ENCODE assay signal across 15 cellular contexts in the genomic region with DNA sequence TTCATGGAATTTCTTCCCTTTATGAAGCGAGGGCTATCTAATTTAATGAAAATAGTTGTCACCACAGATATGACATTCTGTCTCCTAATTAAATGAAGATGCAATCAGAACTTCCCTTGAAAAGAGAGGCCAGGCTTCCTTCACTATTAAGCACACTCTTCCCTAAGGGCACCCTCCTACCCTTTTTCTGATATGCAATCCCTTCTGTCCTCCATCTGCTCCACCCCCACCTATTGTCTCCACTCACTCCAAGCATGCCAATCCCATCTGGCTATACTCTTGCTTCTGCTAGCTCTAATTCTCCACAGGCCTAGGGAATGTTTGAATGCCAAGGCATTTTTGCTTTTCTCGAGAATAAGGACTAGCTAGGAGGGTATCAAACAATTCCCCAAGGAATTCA.
A peak's percentile ranks its signal among the peaks of the same experiment; 100 is the strongest.
DNase-seq lines count a peak whose midpoint lies in the region; ATAC-seq and TF ChIP-seq lines count a peak whose summit lies in the region.
"Had no signal": no experiment of that assay in that cellular context is flagged by ENCODE, and none has a peak within 500 bp of the region (broad histone marks: within the 10 kb centered on the region; RNA-seq: fewer than 3 reads in every experiment).

No MANE protein-coding gene starts in this region.

- H3K36me3 Mint-ChIP-seq in activated CD8-positive, alpha-beta T cell treated with anti-CD3 and anti-CD28 coated beads for 36 hours (ENCODE audit: low read depth): no peaks in the 10 kb centered on the region

- no peak for TF ChIP-seq CTCF in activated CD8-positive, alpha-beta T cell treated with anti-CD3 and anti-CD28 coated beads for 36 hours (IDR thresholded peaks at IDR 0.05)

- no peaks in the 10 kb centered on the region for H3K27me3 Mint-ChIP-seq in activated CD8-positive, alpha-beta T cell treated with anti-CD3 and anti-CD28 coated beads for 36 hours
- H3K27me3 Mint-ChIP-seq: activated CD4-positive, alpha-beta T cell treated with anti-CD3 and anti-CD28 coated beads, Interleukin-2, amount 10 ng/mL, durations not matched to agents 24 days and 14 days; T-helper 17 cell had no signal

- H3K4me1 Mint-ChIP-seq in activated CD8-positive, alpha-beta T cell treated with anti-CD3 and anti-CD28 coated beads for 36 hours (ENCODE audit: low read depth): peaks cover 3% of the 10 kb centered on the region

- no peak overlapping the region for H3K27ac Mint-ChIP-seq in activated CD8-positive, alpha-beta T cell treated with anti-CD3 and anti-CD28 coated beads for 36 hours
- H3K27ac Mint-ChIP-seq: activated CD4-positive, alpha-beta T cell treated with anti-CD3 and anti-CD28 coated beads, Interleukin-2, amount 10 ng/mL, durations not matched to agents 24 days and 14 days; T-helper 17 cell had no signal

- H3K9me3 Mint-ChIP-seq in activated CD8-positive, alpha-beta T cell treated with anti-CD3 and anti-CD28 coated beads for 36 hours: peaks cover 2% of the 10 kb centered on the region
- H3K9me3 Mint-ChIP-seq: activated CD4-positive, alpha-beta T cell treated with anti-CD3 and anti-CD28 coated beads, Interleukin-2, amount 10 ng/mL, durations not matched to agents 24 days and 14 days had no signal

- ATAC-seq in SK-N-SH treated with all-trans-retinoic acid at 6 μM for 48 hours: no peak; the same call in 2 of the 3 replicates
- no peak for ATAC-seq in sciatic nerve
- ATAC-seq in HG02870 (IDR thresholded peaks at IDR 0.05; ENCODE audit: unreplicated experiment): no peak
- ATAC-seq in activated CD8-positive, alpha-beta T cell treated with anti-CD3 and anti-CD28 coated beads for 36 hours: no peak
- ATAC-seq: T-helper 17 cell had no signal

- intact Hi-C loops in sciatic nerve (cut with DNase I): no loop called here
- intact Hi-C loops in activated CD8-positive, alpha-beta T cell treated with anti-CD3 and anti-CD28 coated beads for 36 hours (cut with micrococcal nuclease): no loop called here

- CTCF ChIA-PET in activated CD8-positive, alpha-beta T cell treated with anti-CD3 and anti-CD28 coated beads for 36 hours (lab: Charles Lee): interaction anchor here (0.6 kb wide), 1 partner anchor 90 kb away, joined by 3 read pairs; no protein-coding TSS in a partner anchor

- POLR2A ChIA-PET in activated CD8-positive, alpha-beta T cell treated with anti-CD3 and anti-CD28 coated beads for 36 hours (lab: Charles Lee): interaction anchor here (0.6 kb wide), 1 partner anchor 73 kb away, joined by 3 read pairs; no protein-coding TSS in a partner anchor

- no peak overlapping the region for H3K4me3 Mint-ChIP-seq in activated CD8-positive, alpha-beta T cell treated with anti-CD3 and anti-CD28 coated beads for 36 hours
- H3K4me3 Mint-ChIP-seq: activated CD4-positive, alpha-beta T cell treated with anti-CD3 and anti-CD28 coated beads, Interleukin-2, amount 10 ng/mL, durations not matched to agents 24 days and 14 days; T-helper 17 cell had no signal

- DNase-seq in D341Med (ENCODE audit: low spot score) (peak; percentile 65), NCI-H146 treated with DMSO at 0.1 percent for 48 hours (lab: John Stamatoyannopoulos, UW; ENCODE audit: unreplicated experiment) (peak; percentile 47), iPS-NIHi11 (ENCODE audit: low spot score) (peak; percentile 49), sciatic nerve (ENCODE audit: low spot score) (no peak)
- DNase-seq in activated effector memory CD4-positive, alpha-beta T cell treated with Interleukin-2 at 50 U/mL for 16 hours: no peak
- no peak for DNase-seq in activated CD8-positive, alpha-beta T cell treated with anti-CD3 and anti-CD28 coated beads for 36 hours
- DNase-seq: activated CD4-positive, alpha-beta T cell treated with anti-CD3 and anti-CD28 coated beads, Interleukin-2, amount 10 ng/mL, durations not matched to agents 24 days and 14 days; AML-193; KBM-7; NCI-H187; PC-9; stimulated activated CD4-positive, alpha-beta T cell treated with anti-CD3 and anti-CD28 coated beads, Interleukin-2, amount 100 ng/mL, for 24 hours; T-helper 17 cell had no signal

TF ChIP-seq in SK-N-SH treated with all-trans-retinoic acid at 6 μM for 48 hours, 23 proteins besides CTCF, POLR2A, EP300 and RAD21:
- TF ChIP-seq TCF4 (CRISPR knock-in tag; IDR thresholded peaks at IDR 0.05; ENCODE audit: borderline replicate concordance): peak; percentile 93
- no peak for TF ChIP-seq ZFP30 (CRISPR knock-in tag; IDR thresholded peaks at IDR 0.05)
- TF ChIP-seq ISL1 (CRISPR knock-in tag; IDR thresholded peaks at IDR 0.05): peak; percentile 45
- TF ChIP-seq, protein P1, sequence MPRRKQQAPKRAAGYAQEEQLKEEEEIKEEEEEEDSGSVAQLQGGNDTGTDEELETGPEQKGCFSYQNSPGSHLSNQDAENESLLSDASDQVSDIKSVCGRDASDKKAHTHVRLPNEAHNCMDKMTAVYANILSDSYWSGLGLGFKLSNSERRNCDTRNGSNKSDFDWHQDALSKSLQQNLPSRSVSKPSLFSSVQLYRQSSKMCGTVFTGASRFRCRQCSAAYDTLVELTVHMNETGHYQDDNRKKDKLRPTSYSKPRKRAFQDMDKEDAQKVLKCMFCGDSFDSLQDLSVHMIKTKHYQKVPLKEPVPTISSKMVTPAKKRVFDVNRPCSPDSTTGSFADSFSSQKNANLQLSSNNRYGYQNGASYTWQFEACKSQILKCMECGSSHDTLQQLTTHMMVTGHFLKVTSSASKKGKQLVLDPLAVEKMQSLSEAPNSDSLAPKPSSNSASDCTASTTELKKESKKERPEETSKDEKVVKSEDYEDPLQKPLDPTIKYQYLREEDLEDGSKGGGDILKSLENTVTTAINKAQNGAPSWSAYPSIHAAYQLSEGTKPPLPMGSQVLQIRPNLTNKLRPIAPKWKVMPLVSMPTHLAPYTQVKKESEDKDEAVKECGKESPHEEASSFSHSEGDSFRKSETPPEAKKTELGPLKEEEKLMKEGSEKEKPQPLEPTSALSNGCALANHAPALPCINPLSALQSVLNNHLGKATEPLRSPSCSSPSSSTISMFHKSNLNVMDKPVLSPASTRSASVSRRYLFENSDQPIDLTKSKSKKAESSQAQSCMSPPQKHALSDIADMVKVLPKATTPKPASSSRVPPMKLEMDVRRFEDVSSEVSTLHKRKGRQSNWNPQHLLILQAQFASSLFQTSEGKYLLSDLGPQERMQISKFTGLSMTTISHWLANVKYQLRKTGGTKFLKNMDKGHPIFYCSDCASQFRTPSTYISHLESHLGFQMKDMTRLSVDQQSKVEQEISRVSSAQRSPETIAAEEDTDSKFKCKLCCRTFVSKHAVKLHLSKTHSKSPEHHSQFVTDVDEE (CRISPR knock-in tag; IDR thresholded peaks at IDR 0.05): 0 out of 2 replicates have a peak, but pooled peaks have one; percentile 77
- TF ChIP-seq RARB (CRISPR knock-in tag; IDR thresholded peaks at IDR 0.05): no peak
- TF ChIP-seq ZFP3 (CRISPR knock-in tag; IDR thresholded peaks at IDR 0.05): no peak
- no peak for TF ChIP-seq CREB5 (CRISPR knock-in tag; IDR thresholded peaks at IDR 0.05; ENCODE audit: low read depth)
- TF ChIP-seq ARNTL (CRISPR knock-in tag; IDR thresholded peaks at IDR 0.05; ENCODE audit: borderline replicate concordance, low read depth): no peak
- TF ChIP-seq POU6F1 (CRISPR knock-in tag; IDR thresholded peaks at IDR 0.05; ENCODE audit: borderline replicate concordance, low read depth): no peak

Comparison
In these comparisons a context has a peak if more than half of its experiments do, and no peak if none do; other contexts are left out.
1. DNase-seq: peak in D341Med (single experiment), NCI-H146 treated with DMSO at 0.1 percent for 48 hours (single experiment) and iPS-NIHi11 (single experiment); none in activated effector memory CD4-positive, alpha-beta T cell treated with Interleukin-2 at 50 U/mL for 16 hours (single experiment), sciatic nerve (single experiment) and activated CD8-positive, alpha-beta T cell treated with anti-CD3 and anti-CD28 coated beads for 36 hours (single experiment).